10 cellular contexts compared by ENCODE assay signal in the genomic region with DNA sequence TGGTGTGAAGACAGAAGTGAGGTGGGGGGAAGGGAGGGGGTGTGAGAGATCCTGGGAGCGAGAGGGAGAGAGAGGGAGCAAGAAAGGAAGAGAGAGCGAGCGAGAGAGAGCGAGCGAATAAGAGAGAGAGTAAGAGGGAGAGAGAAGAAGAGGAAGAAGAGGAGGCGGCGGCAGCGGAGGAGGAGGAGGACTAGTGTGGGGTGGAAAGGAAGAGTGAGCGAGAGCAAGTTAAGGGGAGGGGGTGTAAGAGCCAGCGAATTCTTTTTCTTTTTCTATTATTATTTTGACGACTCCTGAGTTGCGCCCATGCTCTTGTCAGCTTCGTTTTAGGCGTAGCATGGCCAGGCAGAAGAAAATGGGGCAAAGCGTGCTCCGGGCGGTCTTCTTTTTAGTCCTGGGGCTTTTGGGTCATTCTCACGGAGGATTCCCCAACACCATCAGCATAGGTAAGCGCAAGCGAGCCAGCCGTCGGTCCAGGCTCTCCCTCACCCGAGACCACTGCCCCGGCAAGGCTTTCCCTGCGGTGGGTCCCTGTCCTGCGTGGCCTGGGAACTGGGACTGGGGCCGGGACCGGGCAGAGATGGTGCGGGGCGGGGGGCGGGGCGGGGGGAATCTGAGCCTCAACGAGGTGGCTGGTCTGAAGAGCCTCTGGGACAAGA. TPM values are rescaled to one million over a fixed set of nuclear protein-coding genes. Genes with fewer than 3 reads are reported as not detected.
DNase-seq lines count a peak whose midpoint lies in the region; ATAC-seq and TF ChIP-seq lines count a peak whose summit lies in the region.
"Had no signal": no experiment of that assay in that cellular context is flagged by ENCODE, and none has a peak within 500 bp of the region (broad histone marks: within the 10 kb centered on the region; RNA-seq: fewer than 3 reads in every experiment).

A gene (plus strand): TSS at position 80 of the 659 bp plus-strand sequence. CDS start 258 bp downstream, at position 338.

- H3K27me3 Mint-ChIP-seq in activated T-cell treated with anti-CD3 and anti-CD28 coated beads, Interleukin-2, amount 50 U/mL, for 72 hours (ENCODE audit: low read depth), result peaks cover 84% of the 10 kb centered on the region
- H3K27me3 Mint-ChIP-seq in activated T-cell treated with anti-CD3 and anti-CD28 coated beads, Interleukin-2, amount 50 U/mL, for 24 hours, result peaks cover 86% of the 10 kb centered on the region
- H3K27me3 Mint-ChIP-seq in type B pancreatic cell, result peaks cover 70% of the 10 kb centered on the region

- no peaks in the 10 kb centered on the region for H3K79me1 ChIP-seq in mesendoderm (ENCODE audit: low read length)

- H3K4me3 ChIP-seq in coronary artery, result peak within 1 kb of the TSS; percentile 72
- H3K4me3 ChIP-seq in mesendoderm (ENCODE audit: low read length), result peak within 1 kb of the TSS; percentile 16

- peaks cover 0 to 1% of the 10 kb centered on the region in 2 donors for H3K9me3 Mint-ChIP-seq in activated T-cell treated with anti-CD3 and anti-CD28 coated beads, Interleukin-2, amount 50 U/mL, for 72 hours
- H3K9me3 Mint-ChIP-seq in activated T-cell treated with anti-CD3 and anti-CD28 coated beads, Interleukin-2, amount 50 U/mL, for 24 hours, result no peaks in the 10 kb centered on the region
- no peaks in the 10 kb centered on the region for H3K9me3 Mint-ChIP-seq in type B pancreatic cell
- H3K9me3 Mint-ChIP-seq: T-cell had no signal

- H3K36me3 Mint-ChIP-seq in activated T-cell treated with anti-CD3 and anti-CD28 coated beads, Interleukin-2, amount 50 U/mL, for 72 hours (ENCODE audit: insufficient read depth in 2 of 2), result no peaks in the 10 kb centered on the region
- H3K36me3 Mint-ChIP-seq in activated T-cell treated with anti-CD3 and anti-CD28 coated beads, Interleukin-2, amount 50 U/mL, for 24 hours (ENCODE audit: low read depth), result no peaks in the 10 kb centered on the region
- H3K36me3 Mint-ChIP-seq in type B pancreatic cell, result no peaks in the 10 kb centered on the region
- H3K36me3 Mint-ChIP-seq: CD4-positive, CD25-positive, alpha-beta regulatory T cell; T-cell had no signal

- H4K8ac ChIP-seq in mesendoderm (ENCODE audit: low read depth, low read length), result no peak within 1 kb of the TSS

- no peaks in the 10 kb centered on the region for H3K79me2 ChIP-seq in mesendoderm (ENCODE audit: control insufficient read depth, insufficient read depth, low read length)

- H3K4me3 Mint-ChIP-seq in activated T-cell treated with anti-CD3 and anti-CD28 coated beads, Interleukin-2, amount 50 U/mL, for 72 hours, result peak within 1 kb of the TSS; percentile 48 to 69
- H3K4me3 Mint-ChIP-seq in activated T-cell treated with anti-CD3 and anti-CD28 coated beads, Interleukin-2, amount 50 U/mL, for 24 hours, result no peak within 1 kb of the TSS
- peak within 1 kb of the TSS; percentile 90 for H3K4me3 Mint-ChIP-seq in type B pancreatic cell

- no peak within 1 kb of the TSS for H2AK5ac ChIP-seq in mesendoderm (ENCODE audit: low read length)

- H3K18ac ChIP-seq in mesendoderm (ENCODE audit: low read length), result peak within 1 kb of the TSS; percentile 75

- no peaks in the 10 kb centered on the region for H3K4me1 ChIP-seq in mesendoderm (ENCODE audit: control insufficient read depth, low read depth, low read length)

- no peaks in the 10 kb centered on the region for H3K4me1 Mint-ChIP-seq in activated T-cell treated with anti-CD3 and anti-CD28 coated beads, Interleukin-2, amount 50 U/mL, for 72 hours (ENCODE audit: low read depth)
- H3K4me1 Mint-ChIP-seq in activated T-cell treated with anti-CD3 and anti-CD28 coated beads, Interleukin-2, amount 50 U/mL, for 24 hours (ENCODE audit: low read depth), result no peaks in the 10 kb centered on the region
- H3K4me1 Mint-ChIP-seq in type B pancreatic cell (ENCODE audit: unreplicated experiment), result peaks cover 13% of the 10 kb centered on the region
- H3K4me1 Mint-ChIP-seq: CD4-positive, CD25-positive, alpha-beta regulatory T cell had no signal

- no peak within 1 kb of the TSS for H4K5ac ChIP-seq in mesendoderm (ENCODE audit: low read length)

- no peak within 1 kb of the TSS for H3K23ac ChIP-seq in mesendoderm (ENCODE audit: low read length)

- H3K27me3 ChIP-seq in mesendoderm (ENCODE audit: insufficient read depth, low read length, poor library complexity), result no peaks in the 10 kb centered on the region

- H2BK15ac ChIP-seq in mesendoderm (replicated peaks; ENCODE audit: low read depth), result no peak within 1 kb of the TSS

- TF ChIP-seq CTCF in coronary artery (IDR thresholded peaks at IDR 0.05) (no peak), type B pancreatic cell (conservative IDR thresholded peaks at IDR 0.05) (no peak)

- WGBS in mesendoderm (ENCODE audit: extremely low coverage, insufficient coverage, low lambda C conversion rate), result no CpG with 5 or more reads among the region's 33 CpGs

- ATAC-seq in activated T-cell treated with anti-CD3 and anti-CD28 coated beads, Interleukin-2, amount 50 U/mL, for 72 hours (replicated peaks in 1 of 2), result no peak
- ATAC-seq: T-cell had no signal

- H3K27ac Mint-ChIP-seq in activated T-cell treated with anti-CD3 and anti-CD28 coated beads, Interleukin-2, amount 50 U/mL, for 72 hours, result no peak within 1 kb of the TSS
- no peak within 1 kb of the TSS for H3K27ac Mint-ChIP-seq in activated T-cell treated with anti-CD3 and anti-CD28 coated beads, Interleukin-2, amount 50 U/mL, for 24 hours
- peak within 1 kb of the TSS; percentile 39 for H3K27ac Mint-ChIP-seq in type B pancreatic cell

- peak within 1 kb of the TSS; percentile 73 for H3K56ac ChIP-seq in mesendoderm (ENCODE audit: low read length)

- H3K36me3 ChIP-seq in mesendoderm (ENCODE audit: control insufficient read depth, insufficient read depth, low read length), result no peaks in the 10 kb centered on the region

- no peak for DNase-seq in activated T-cell treated with anti-CD3 and anti-CD28 coated beads, Interleukin-2, amount 50 U/mL, for 72 hours
- DNase-seq in activated T-cell treated with anti-CD3 and anti-CD28 coated beads, Interleukin-2, amount 50 U/mL, for 24 hours, result no peak
- DNase-seq in coronary artery (ENCODE audit: low spot score) (no peak), mesendoderm (peak; percentile 60), type B pancreatic cell (ENCODE audit: extremely low spot score, unreplicated experiment) (no peak), NCI-H1930 (lab: John Stamatoyannopoulos, UW) (no peak), T1000 (lab: John Stamatoyannopoulos, UW) (no peak), LoVo (ENCODE audit: low spot score) (no peak)
- DNase-seq: CD4-positive, CD25-positive, alpha-beta regulatory T cell; T-cell had no signal

- H2BK120ac ChIP-seq in mesendoderm (ENCODE audit: low read depth, low read length), result no peak within 1 kb of the TSS

- H3K9ac ChIP-seq in mesendoderm (ENCODE audit: low read length), result peak within 1 kb of the TSS; percentile 36

- no peak within 1 kb of the TSS for H3K27ac ChIP-seq in coronary artery
- no peak within 1 kb of the TSS for H3K27ac ChIP-seq in mesendoderm (ENCODE audit: low read depth, low read length)

- H2BK5ac ChIP-seq in mesendoderm (ENCODE audit: low read length), result no peak within 1 kb of the TSS

- H3K4ac ChIP-seq in mesendoderm (ENCODE audit: low read depth, low read length), result no peak within 1 kb of the TSS

- peak within 1 kb of the TSS; percentile 61 for H3K4me2 ChIP-seq in mesendoderm (ENCODE audit: low read length)

RNA-seq across cellular contexts. Expression of the gene that starts here (rescaled TPM):
- not detected for total RNA-seq in activated T-cell treated with anti-CD3 and anti-CD28 coated beads, Interleukin-2, amount 50 U/mL, for 72 hours
- polyA plus RNA-seq in mesendoderm (2013, experiment 1 of 2), result 2.2 TPM
- polyA plus RNA-seq in mesendoderm (2013, experiment 2 of 2), result 2.4 TPM
- total RNA-seq in type B pancreatic cell (ENCODE audit: low replicate concordance), result 9.2 and 12.4 TPM in 2 replicates
- total RNA-seq: CD4-positive, CD25-positive, alpha-beta regulatory T cell had no signal
- polyA plus RNA-seq: CD4-positive, CD25-positive, alpha-beta regulatory T cell had no signal

Comparison
In these comparisons a context has a peak if more than half of its experiments do, and no peak if none do; other contexts are left out.
1. RNA of the gene that starts here (total RNA-seq): 9.2 to 12.4 TPM in type B pancreatic cell; not detected in activated T-cell treated with anti-CD3 and anti-CD28 coated beads, Interleukin-2, amount 50 U/mL, for 72 hours; every median in the first group is over 10 times any median in the second.